19 cellular contexts compared by ENCODE assay signal in genomic region chr1:57319165-57319564, GRCh38.
A peak's percentile ranks its signal among the peaks of the same experiment; 100 is the strongest.
DNase-seq lines count a peak whose midpoint lies in the region; ATAC-seq, FAIRE-seq and TF ChIP-seq lines count a peak whose summit lies in the region.
"Had no signal": no experiment of that assay in that cellular context is flagged by ENCODE, and none has a peak within 500 bp of the region (broad histone marks: within the 10 kb centered on the region; RNA-seq: fewer than 3 reads in every experiment).

No MANE protein-coding gene starts in this region.

- FAIRE-seq in urothelium cell line (lab: Jason Lieb, UNC): no peak
- FAIRE-seq: frontal cortex, H1 had no signal

- no peak overlapping the region for H2AFZ ChIP-seq in fibroblast of lung (ENCODE audit: low read length)

- ATAC-seq in GM18520 (IDR thresholded peaks at IDR 0.05; ENCODE audit: unreplicated experiment): no peak

- H3K9ac ChIP-seq in fibroblast of lung (ENCODE audit: insufficient read depth, low read length): no peak overlapping the region

- no peak overlapping the region for H3K4me2 ChIP-seq in fibroblast of lung (ENCODE audit: extremely low read depth, insufficient read depth, low read length)

- TF ChIP-seq CTCF in fibroblast of lung (conservative IDR thresholded peaks at IDR 0.05 in 1 of 2, IDR thresholded peaks at IDR 0.05 in 1 of 2; ENCODE audit: low read depth in 1 of 2, low read length in 2 of 2): no peak

- no peaks in the 10 kb centered on the region for H3K9me3 ChIP-seq in fibroblast of lung (ENCODE audit: control insufficient read depth, insufficient read depth, low read depth, low read length)
- H3K9me3 ChIP-seq: thoracic aorta had no signal

- no peaks in the 10 kb centered on the region for H3K36me3 ChIP-seq in fibroblast of lung (ENCODE audit: control insufficient read depth, insufficient read depth, low read length)
- H3K36me3 ChIP-seq: thoracic aorta had no signal

- H3K79me2 ChIP-seq in fibroblast of lung (ENCODE audit: control insufficient read depth, insufficient read depth, low read length): no peaks in the 10 kb centered on the region

- no peaks in the 10 kb centered on the region for H3K4me1 ChIP-seq in fibroblast of lung (ENCODE audit: control insufficient read depth, extremely low read depth, insufficient read depth, low read length)

- no peak overlapping the region for H3K4me3 ChIP-seq in fibroblast of lung (replicated peaks in 1 of 4; ENCODE audit: control extremely low read depth in 1 of 4, insufficient read depth in 1 of 4, low read depth in 3 of 4, low read length in 4 of 4)
- H3K4me3 ChIP-seq: thoracic aorta had no signal

- no peak overlapping the region for H3K27ac ChIP-seq in fibroblast of lung (ENCODE audit: insufficient read depth, low read length)
- H3K27ac ChIP-seq: thoracic aorta, VCaP had no signal

- DNase-seq in NCI-H2171 treated with DMSO at 0.1 percent for 48 hours (lab: John Stamatoyannopoulos, UW): peak; percentile 29
- no peak for DNase-seq in NCI-H2171 (lab: John Stamatoyannopoulos, UW)
- DNase-seq in RPMI7951 (ENCODE audit: low read depth): peak; percentile 10
- peak; percentile 32 to 76 for DNase-seq in fibroblast of lung (ENCODE audit: low read depth in 2 of 2)
- peak; percentile 63 for DNase-seq in urothelium cell line (ENCODE audit: low spot score)
- DNase-seq in activated CD4-positive, alpha-beta T cell treated with anti-CD3 and anti-CD28 coated beads for 48 hours: no peak
- DNase-seq in NCI-H1436 (lab: John Stamatoyannopoulos, UW): no peak
- DNase-seq: ACHN; activated gamma-delta T cell; aorta; NCI-H1417 treated with DMSO at 0.1 percent for 48 hours; NCI-H524; retina; stimulated activated CD4-positive, alpha-beta T cell treated with anti-CD3 and anti-CD28 coated beads, Interleukin-1b, Interleukin-23, amount 100 ng/mL, for 48 hours had no signal

- H3K27me3 ChIP-seq in fibroblast of lung (ENCODE audit: control insufficient read depth, insufficient read depth, low read length): no peaks in the 10 kb centered on the region

- no peaks in the 10 kb centered on the region for H4K20me1 ChIP-seq in fibroblast of lung (ENCODE audit: control insufficient read depth, extremely low read depth, insufficient read depth, low read length)

Comparison
In these comparisons a context has a peak if more than half of its experiments do, and no peak if none do; other contexts are left out.
1. DNase-seq: peak in NCI-H2171 treated with DMSO at 0.1 percent for 48 hours (single experiment), RPMI7951 (single experiment), fibroblast of lung (2 of 2) and urothelium cell line (single experiment); none in NCI-H2171 (single experiment), activated CD4-positive, alpha-beta T cell treated with anti-CD3 and anti-CD28 coated beads for 48 hours (single experiment) and NCI-H1436 (single experiment).